1 cellular context compared by ENCODE assay signal in the genomic region with DNA sequence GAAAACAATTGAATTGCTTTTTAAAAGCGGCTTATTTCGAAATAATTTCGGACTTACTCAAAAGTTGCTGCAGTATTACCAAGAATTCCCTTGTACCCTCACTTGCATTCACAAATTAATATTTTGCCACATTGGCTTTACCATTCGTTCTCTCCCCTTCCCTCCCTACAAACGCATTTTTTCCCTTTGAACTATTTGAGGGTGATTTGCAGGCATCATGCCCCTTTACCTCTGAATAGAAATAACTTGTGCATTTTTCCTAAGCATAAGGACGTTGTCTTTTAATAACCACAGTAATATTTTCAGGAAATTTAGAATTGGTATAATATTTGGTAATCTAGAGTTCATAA.
TF ChIP-seq lines count a peak whose summit lies in the region.

No MANE protein-coding gene starts in this region.

TF ChIP-seq in WTC11, 78 proteins besides CTCF, POLR2A, EP300 and RAD21 (continued from another document):
- TF ChIP-seq, protein P1, sequence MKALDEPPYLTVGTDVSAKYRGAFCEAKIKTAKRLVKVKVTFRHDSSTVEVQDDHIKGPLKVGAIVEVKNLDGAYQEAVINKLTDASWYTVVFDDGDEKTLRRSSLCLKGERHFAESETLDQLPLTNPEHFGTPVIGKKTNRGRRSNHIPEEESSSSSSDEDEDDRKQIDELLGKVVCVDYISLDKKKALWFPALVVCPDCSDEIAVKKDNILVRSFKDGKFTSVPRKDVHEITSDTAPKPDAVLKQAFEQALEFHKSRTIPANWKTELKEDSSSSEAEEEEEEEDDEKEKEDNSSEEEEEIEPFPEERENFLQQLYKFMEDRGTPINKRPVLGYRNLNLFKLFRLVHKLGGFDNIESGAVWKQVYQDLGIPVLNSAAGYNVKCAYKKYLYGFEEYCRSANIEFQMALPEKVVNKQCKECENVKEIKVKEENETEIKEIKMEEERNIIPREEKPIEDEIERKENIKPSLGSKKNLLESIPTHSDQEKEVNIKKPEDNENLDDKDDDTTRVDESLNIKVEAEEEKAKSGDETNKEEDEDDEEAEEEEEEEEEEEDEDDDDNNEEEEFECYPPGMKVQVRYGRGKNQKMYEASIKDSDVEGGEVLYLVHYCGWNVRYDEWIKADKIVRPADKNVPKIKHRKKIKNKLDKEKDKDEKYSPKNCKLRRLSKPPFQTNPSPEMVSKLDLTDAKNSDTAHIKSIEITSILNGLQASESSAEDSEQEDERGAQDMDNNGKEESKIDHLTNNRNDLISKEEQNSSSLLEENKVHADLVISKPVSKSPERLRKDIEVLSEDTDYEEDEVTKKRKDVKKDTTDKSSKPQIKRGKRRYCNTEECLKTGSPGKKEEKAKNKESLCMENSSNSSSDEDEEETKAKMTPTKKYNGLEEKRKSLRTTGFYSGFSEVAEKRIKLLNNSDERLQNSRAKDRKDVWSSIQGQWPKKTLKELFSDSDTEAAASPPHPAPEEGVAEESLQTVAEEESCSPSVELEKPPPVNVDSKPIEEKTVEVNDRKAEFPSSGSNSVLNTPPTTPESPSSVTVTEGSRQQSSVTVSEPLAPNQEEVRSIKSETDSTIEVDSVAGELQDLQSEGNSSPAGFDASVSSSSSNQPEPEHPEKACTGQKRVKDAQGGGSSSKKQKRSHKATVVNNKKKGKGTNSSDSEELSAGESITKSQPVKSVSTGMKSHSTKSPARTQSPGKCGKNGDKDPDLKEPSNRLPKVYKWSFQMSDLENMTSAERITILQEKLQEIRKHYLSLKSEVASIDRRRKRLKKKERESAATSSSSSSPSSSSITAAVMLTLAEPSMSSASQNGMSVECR (CRISPR knock-in tag; IDR thresholded peaks at IDR 0.05; ENCODE audit: borderline replicate concordance), result no peak
- TF ChIP-seq, protein P2, sequence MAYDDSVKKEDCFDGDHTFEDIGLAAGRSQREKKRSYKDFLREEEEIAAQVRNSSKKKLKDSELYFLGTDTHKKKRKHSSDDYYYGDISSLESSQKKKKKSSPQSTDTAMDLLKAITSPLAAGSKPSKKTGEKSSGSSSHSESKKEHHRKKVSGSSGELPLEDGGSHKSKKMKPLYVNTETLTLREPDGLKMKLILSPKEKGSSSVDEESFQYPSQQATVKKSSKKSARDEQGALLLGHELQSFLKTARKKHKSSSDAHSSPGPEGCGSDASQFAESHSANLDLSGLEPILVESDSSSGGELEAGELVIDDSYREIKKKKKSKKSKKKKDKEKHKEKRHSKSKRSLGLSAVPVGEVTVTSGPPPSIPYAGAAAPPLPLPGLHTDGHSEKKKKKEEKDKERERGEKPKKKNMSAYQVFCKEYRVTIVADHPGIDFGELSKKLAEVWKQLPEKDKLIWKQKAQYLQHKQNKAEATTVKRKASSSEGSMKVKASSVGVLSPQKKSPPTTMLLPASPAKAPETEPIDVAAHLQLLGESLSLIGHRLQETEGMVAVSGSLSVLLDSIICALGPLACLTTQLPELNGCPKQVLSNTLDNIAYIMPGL (CRISPR knock-in tag; IDR thresholded peaks at IDR 0.05), result no peak
- TF ChIP-seq PRRX2 (CRISPR knock-in tag; IDR thresholded peaks at IDR 0.05) (no peak), SP1 (CRISPR knock-in tag; conservative IDR thresholded peaks at IDR 0.05) (no peak)
